8 cellular contexts compared by ENCODE assay signal in the genomic region with DNA sequence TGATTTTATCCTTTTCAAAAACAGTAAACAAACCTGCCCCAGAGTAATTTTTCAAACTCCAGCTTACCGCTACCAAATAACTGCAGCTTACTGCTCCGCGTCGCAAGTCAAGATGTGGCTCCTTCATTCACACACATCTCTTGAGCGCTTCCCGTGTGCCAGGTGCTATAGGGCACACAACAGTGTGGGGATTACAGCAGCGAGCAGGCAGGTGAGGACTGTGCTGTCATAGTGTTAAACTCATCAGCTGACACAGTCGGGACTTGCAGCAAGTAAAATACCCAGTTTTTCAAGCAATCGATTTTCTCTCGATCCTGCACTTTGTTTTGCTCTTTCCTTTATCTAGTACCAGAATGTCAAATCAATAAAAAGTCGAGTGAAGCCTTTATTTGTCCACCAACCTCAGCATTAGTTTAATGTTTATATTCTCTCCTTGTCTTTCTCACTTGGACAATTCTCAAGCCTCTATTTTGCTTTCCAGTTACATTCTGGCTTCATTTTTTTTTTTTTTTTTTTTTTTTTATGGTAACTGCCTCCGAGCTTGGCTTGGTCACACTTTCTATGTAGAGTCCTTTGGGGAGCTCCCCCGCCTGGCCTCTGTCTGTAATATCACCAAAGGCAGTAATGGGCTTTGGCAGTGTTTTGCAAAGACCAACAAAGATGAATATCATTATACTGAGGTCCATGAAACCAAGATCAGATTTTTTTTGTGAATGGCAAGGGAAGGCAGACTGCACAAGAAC. TPM values are rescaled to one million over a fixed set of nuclear protein-coding genes. Genes with fewer than 3 reads are reported as not detected.
DNase-seq lines count a peak whose midpoint lies in the region; ATAC-seq and TF ChIP-seq lines count a peak whose summit lies in the region.

No MANE protein-coding gene starts in this region.

- no peak overlapping the region for H3K9ac ChIP-seq in fibroblast of lung (ENCODE audit: insufficient read depth, low read length)

- H3K9me3 Mint-ChIP-seq in nephron, result peaks cover 9% of the 10 kb centered on the region

- H4K20me1 ChIP-seq in fibroblast of lung (ENCODE audit: control insufficient read depth, extremely low read depth, insufficient read depth, low read length), result no peaks in the 10 kb centered on the region

- H3K27me3 Mint-ChIP-seq in nephron (ENCODE audit: low read depth), result no peaks in the 10 kb centered on the region

- H2AFZ ChIP-seq in fibroblast of lung (ENCODE audit: low read length), result peak overlapping the region; percentile 75

- H3K4me2 ChIP-seq in fibroblast of lung (ENCODE audit: extremely low read depth, insufficient read depth, low read length), result peak overlapping the region; percentile 33

- H3K4me1 ChIP-seq in fibroblast of lung (ENCODE audit: control insufficient read depth, extremely low read depth, insufficient read depth, low read length), result no peaks in the 10 kb centered on the region

- H3K4me1 Mint-ChIP-seq in nephron, result peaks cover 6% of the 10 kb centered on the region

- H3K36me3 Mint-ChIP-seq in nephron (ENCODE audit: low read depth), result no peaks in the 10 kb centered on the region

- no peak overlapping the region for H3K27ac Mint-ChIP-seq in nephron

- H3K79me2 ChIP-seq in fibroblast of lung (ENCODE audit: control insufficient read depth, insufficient read depth, low read length), result no peaks in the 10 kb centered on the region

- no peaks in the 10 kb centered on the region for H3K9me3 ChIP-seq in fibroblast of lung (ENCODE audit: control insufficient read depth, insufficient read depth, low read depth, low read length)

- peak; percentile 85 for ATAC-seq in HG02571 (IDR thresholded peaks at IDR 0.05; ENCODE audit: unreplicated experiment)

- no peaks in the 10 kb centered on the region for H3K36me3 ChIP-seq in fibroblast of lung (ENCODE audit: control insufficient read depth, insufficient read depth, low read length)

- H3K4me3 ChIP-seq in GM12865 (ENCODE audit: low read depth, low read length) (no peak overlapping the region), fibroblast of lung (replicated peaks in 1 of 4; ENCODE audit: control extremely low read depth in 1 of 4, insufficient read depth in 1 of 4, low read depth in 3 of 4, low read length in 4 of 4) (peak overlapping the region in 1 of 4 experiments; percentile 9)

- TF ChIP-seq CTCF in GM12865 (IDR thresholded peaks at IDR 0.05; ENCODE audit: insufficient read depth, low read depth, low read length, missing control alignments), result peak; percentile 32
- peak; percentile 74 to 76 for TF ChIP-seq CTCF in fibroblast of lung (conservative IDR thresholded peaks at IDR 0.05 in 1 of 2, IDR thresholded peaks at IDR 0.05 in 1 of 2; ENCODE audit: low read depth in 1 of 2, low read length in 2 of 2)
- TF ChIP-seq CTCF in nephron (IDR thresholded peaks at IDR 0.05; ENCODE audit: unreplicated experiment in 3 of 3), result peak; percentile 33 to 49 (median 47)

- H3K27me3 ChIP-seq in fibroblast of lung (ENCODE audit: control insufficient read depth, insufficient read depth, low read length), result no peaks in the 10 kb centered on the region

- DNase-seq in 8988T (peak; percentile 17), GM12865 (ENCODE audit: low read depth) (peak; percentile 57), NCI-H1105 (lab: John Stamatoyannopoulos, UW) (peak; percentile 50), UCSD-AML1 (lab: John Stamatoyannopoulos, UW; ENCODE audit: unreplicated experiment) (peak; percentile 16), fibroblast of lung (ENCODE audit: low read depth in 2 of 2) (peak; percentile 60 to 81), middle frontal gyrus (ENCODE audit: extremely low spot score, low spot score) (no peak)

- H3K4me3 Mint-ChIP-seq in nephron, result no peak overlapping the region

- no peak overlapping the region for H3K27ac ChIP-seq in fibroblast of lung (ENCODE audit: insufficient read depth, low read length)

RNA-seq across cellular contexts. Expression of a gene that starts 8.3 kb away (rescaled TPM):
- 0.51 and 1.8 TPM in 2 replicates for total RNA-seq in fibroblast of lung
- 0.30 and 1.0 TPM in 2 replicates for polyA plus RNA-seq in fibroblast of lung
- polyA plus RNA-seq in fibroblast of lung (2012), result 0.25 and 0.56 TPM in 2 replicates
- polyA minus RNA-seq in fibroblast of lung (ENCODE audit: low replicate concordance), result 2.0 and 3.6 TPM in 2 replicates

RNA-seq across cellular contexts. Expression of a gene that starts 42.4 kb away (rescaled TPM):
- 53.4 and 72.3 TPM in 2 replicates for total RNA-seq in fibroblast of lung
- 68.2 and 84.3 TPM in 2 replicates for polyA plus RNA-seq in fibroblast of lung
- polyA plus RNA-seq in fibroblast of lung (2012), result 78.8 and 93.3 TPM in 2 replicates
- 6.6 and 9.1 TPM in 2 replicates for polyA minus RNA-seq in fibroblast of lung (ENCODE audit: low replicate concordance)
